10 cellular contexts compared by ENCODE assay signal in the genomic region with DNA sequence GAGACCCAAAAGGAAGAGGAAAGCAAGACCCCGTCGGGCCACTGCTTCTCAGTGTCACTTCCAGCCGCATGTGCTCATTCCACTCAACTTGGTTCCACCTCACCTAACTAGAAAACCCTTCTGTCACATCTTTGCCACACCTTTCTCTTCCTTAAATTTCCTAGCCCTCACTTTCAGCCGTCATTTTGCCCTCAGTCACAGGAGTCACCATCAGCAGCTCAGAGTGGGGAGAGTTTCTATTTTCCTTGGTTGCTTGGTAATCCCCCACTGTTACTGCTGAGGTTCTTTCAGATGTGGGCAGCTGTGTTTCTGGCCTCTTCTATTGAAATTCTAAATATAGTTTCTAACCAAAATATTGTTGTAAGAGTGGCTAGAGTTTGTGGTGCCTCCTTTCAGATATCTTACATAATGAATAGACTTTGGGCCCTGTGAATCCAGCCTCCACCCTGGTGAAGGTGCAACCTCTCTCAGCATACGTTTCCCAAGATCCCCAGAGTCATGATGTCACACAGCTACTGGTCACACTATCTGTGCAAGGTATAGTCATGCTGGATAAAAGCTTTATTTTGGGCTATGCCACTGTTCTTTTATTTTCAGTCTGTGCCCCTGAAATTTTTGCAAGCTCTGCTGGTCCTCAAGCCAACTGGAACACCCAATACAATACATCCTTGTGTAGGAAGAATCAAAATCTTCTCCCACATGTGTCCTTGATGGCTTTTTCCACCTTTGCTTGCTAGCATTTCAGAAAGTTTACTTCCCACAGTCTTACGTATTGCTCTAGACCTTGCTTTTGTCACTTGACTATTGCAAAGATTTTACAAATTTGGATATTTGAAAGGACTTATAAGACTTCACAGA. TPM values are rescaled to one million over a fixed set of nuclear protein-coding genes. Genes with fewer than 3 reads are reported as not detected.
DNase-seq lines count a peak whose midpoint lies in the region; ATAC-seq and TF ChIP-seq lines count a peak whose summit lies in the region.
"Had no signal": no experiment of that assay in that cellular context is flagged by ENCODE, and none has a peak within 500 bp of the region (broad histone marks: within the 10 kb centered on the region; RNA-seq: fewer than 3 reads in every experiment).

No MANE protein-coding gene starts in this region.

- H3K9me3 Mint-ChIP-seq in CD8-positive, alpha-beta T cell: no peaks in the 10 kb centered on the region
- H3K9me3 Mint-ChIP-seq in endothelial cell (ENCODE audit: unreplicated experiment): no peaks in the 10 kb centered on the region
- H3K9me3 Mint-ChIP-seq: dendritic cell treated with granulocyte-macrophage colony-stimulating factor and Interleukin-4, amounts not matched to agents 40 ng/mL and 50 ng/mL, for 4 days had no signal

- H3K4me2 ChIP-seq in mesendoderm (ENCODE audit: low read length): no peak overlapping the region

- peaks cover 15% of the 10 kb centered on the region for H3K36me3 Mint-ChIP-seq in CD8-positive, alpha-beta T cell
- peaks cover 7% of the 10 kb centered on the region for H3K36me3 Mint-ChIP-seq in endothelial cell (ENCODE audit: low read depth, unreplicated experiment)

- H3K36me3 ChIP-seq in CD8-positive, alpha-beta T cell (ENCODE audit: insufficient read depth, low read length): no peaks in the 10 kb centered on the region
- H3K36me3 ChIP-seq in mesendoderm (ENCODE audit: control insufficient read depth, insufficient read depth, low read length): no peaks in the 10 kb centered on the region

- no peak overlapping the region for H3K18ac ChIP-seq in mesendoderm (ENCODE audit: low read length)

- H3K27me3 Mint-ChIP-seq in CD8-positive, alpha-beta T cell (ENCODE audit: low read depth): no peaks in the 10 kb centered on the region
- peaks cover 1% of the 10 kb centered on the region for H3K27me3 Mint-ChIP-seq in endothelial cell (ENCODE audit: unreplicated experiment)
- H3K27me3 Mint-ChIP-seq: dendritic cell treated with granulocyte-macrophage colony-stimulating factor and Interleukin-4, amounts not matched to agents 40 ng/mL and 50 ng/mL, for 4 days had no signal

- CTCF ChIA-PET in CD8-positive, alpha-beta T cell (lab: Charles Lee): interaction anchor here (0.9 to 2.6 kb wide), 3 partner anchors 9 to 174 kb away, joined by 3 to 18 read pairs (median 11); a partner anchor contains a TSS

- intact Hi-C loops in CD8-positive, alpha-beta T cell (cut with DNase I, micrococcal nuclease): loop anchor here in 1 of 2 experiments (1.0 to 5.0 kb wide), 3 partner anchors 9 to 175 kb away; a partner anchor contains a TSS

- peak; percentile 65 for ATAC-seq in CD8-positive, alpha-beta T cell
- peak; percentile 45 for ATAC-seq in GM19351 (IDR thresholded peaks at IDR 0.05; ENCODE audit: unreplicated experiment)
- ATAC-seq in HG03108 (IDR thresholded peaks at IDR 0.05; ENCODE audit: unreplicated experiment): peak; percentile 38

- no peaks in the 10 kb centered on the region for H3K79me2 ChIP-seq in mesendoderm (ENCODE audit: control insufficient read depth, insufficient read depth, low read length)
- H3K79me2 ChIP-seq: parathyroid adenoma had no signal

- H3K4me3 ChIP-seq in CD8-positive, alpha-beta T cell (ENCODE audit: low read depth, low read length): peak overlapping the region; percentile 20
- no peak overlapping the region for H3K4me3 ChIP-seq in mesendoderm (ENCODE audit: low read length)

- H2AK5ac ChIP-seq in mesendoderm (ENCODE audit: low read length): no peak overlapping the region

- H4K5ac ChIP-seq in mesendoderm (ENCODE audit: low read length): no peak overlapping the region

- H2BK5ac ChIP-seq in mesendoderm (ENCODE audit: low read length): no peak overlapping the region

- H2BK15ac ChIP-seq in mesendoderm (replicated peaks; ENCODE audit: low read depth): no peak overlapping the region

- no peaks in the 10 kb centered on the region for H3K27me3 ChIP-seq in CD8-positive, alpha-beta T cell (ENCODE audit: insufficient read depth, low read length)
- H3K27me3 ChIP-seq in mesendoderm (ENCODE audit: insufficient read depth, low read length, poor library complexity): no peaks in the 10 kb centered on the region

- no peaks in the 10 kb centered on the region for H3K79me1 ChIP-seq in mesendoderm (ENCODE audit: low read length)

- H2BK120ac ChIP-seq in mesendoderm (ENCODE audit: low read depth, low read length): no peak overlapping the region

- POLR2A ChIA-PET in CD8-positive, alpha-beta T cell (lab: Charles Lee): interaction anchor here (0.7 to 2.8 kb wide), 7 partner anchors 9 to 350 kb away, joined by 3 to 28 read pairs (median 10); a partner anchor contains a TSS

- H3K4ac ChIP-seq in mesendoderm (ENCODE audit: low read depth, low read length): no peak overlapping the region

- peak in 4 of 7 experiments; percentile 24 to 61 (median 43) for DNase-seq in CD8-positive, alpha-beta T cell
- DNase-seq in endothelial cell (ENCODE audit: low spot score) (no peak), NCI-H526 (lab: John Stamatoyannopoulos, UW) (no peak), mesendoderm (no peak), OCI-M2 (lab: John Stamatoyannopoulos, UW; ENCODE audit: unreplicated experiment) (no peak), COR-L47 (lab: John Stamatoyannopoulos, UW) (no peak)

- no CpG with 5 or more reads among the region's 6 CpGs for whole genome bisulfite sequencing in mesendoderm (ENCODE audit: extremely low coverage, insufficient coverage, low lambda C conversion rate)

- no peak overlapping the region for H4K8ac ChIP-seq in mesendoderm (ENCODE audit: low read depth, low read length)

- H3K27ac ChIP-seq in CD8-positive, alpha-beta T cell (ENCODE audit: low read depth, low read length): peak overlapping the region; percentile 73
- no peak overlapping the region for H3K27ac ChIP-seq in mesendoderm (ENCODE audit: low read depth, low read length)
- H3K27ac ChIP-seq: parathyroid adenoma had no signal

- H3K9me3 ChIP-seq in CD8-positive, alpha-beta T cell (ENCODE audit: low read length): no peaks in the 10 kb centered on the region

- no peak overlapping the region for H3K9ac ChIP-seq in mesendoderm (ENCODE audit: low read length)
- H3K9ac ChIP-seq: parathyroid adenoma had no signal

- peak overlapping the region; percentile 98 for H3K27ac Mint-ChIP-seq in CD8-positive, alpha-beta T cell
- peak overlapping the region; percentile 24 for H3K27ac Mint-ChIP-seq in endothelial cell (ENCODE audit: unreplicated experiment)
- H3K27ac Mint-ChIP-seq: dendritic cell treated with granulocyte-macrophage colony-stimulating factor and Interleukin-4, amounts not matched to agents 40 ng/mL and 50 ng/mL, for 4 days had no signal

- H3K4me3 Mint-ChIP-seq in CD8-positive, alpha-beta T cell: peak overlapping the region; percentile 75
- H3K4me3 Mint-ChIP-seq in endothelial cell (ENCODE audit: unreplicated experiment): no peak overlapping the region
- H3K4me3 Mint-ChIP-seq: dendritic cell treated with granulocyte-macrophage colony-stimulating factor and Interleukin-4, amounts not matched to agents 40 ng/mL and 50 ng/mL, for 4 days had no signal

- H3K4me1 ChIP-seq in CD8-positive, alpha-beta T cell (ENCODE audit: insufficient read depth, low read length): peaks cover 84% of the 10 kb centered on the region
- peaks cover 2% of the 10 kb centered on the region for H3K4me1 ChIP-seq in mesendoderm (ENCODE audit: control insufficient read depth, low read depth, low read length)

- H3K56ac ChIP-seq in mesendoderm (ENCODE audit: low read length): no peak overlapping the region

- peaks cover 81% of the 10 kb centered on the region for H3K4me1 Mint-ChIP-seq in CD8-positive, alpha-beta T cell (ENCODE audit: low read depth)
- H3K4me1 Mint-ChIP-seq in endothelial cell (ENCODE audit: unreplicated experiment): no peaks in the 10 kb centered on the region

- H3K23ac ChIP-seq in mesendoderm (ENCODE audit: low read length): no peak overlapping the region

- TF ChIP-seq CTCF in CD8-positive, alpha-beta T cell (IDR thresholded peaks at IDR 0.05): no peak
- TF ChIP-seq CTCF in endothelial cell (IDR thresholded peaks at IDR 0.05; ENCODE audit: unreplicated experiment): no peak

RNA-seq across cellular contexts. Expression of a gene that starts 9.2 kb away (rescaled TPM):
- total RNA-seq in CD8-positive, alpha-beta T cell: 1 to 10 TPM; 2.7 to 2.8 TPM
- total RNA-seq in endothelial cell (ENCODE audit: unreplicated experiment): 3.0 TPM
- 2.0 TPM for polyA plus RNA-seq in mesendoderm (2013, experiment 1 of 2)
- polyA plus RNA-seq in mesendoderm (2013, experiment 2 of 2): 2.1 TPM

Comparison
In these comparisons a context has a peak if more than half of its experiments do, and no peak if none do; other contexts are left out.
1. DNase-seq: peak in CD8-positive, alpha-beta T cell (4 of 7); none in endothelial cell (single experiment), NCI-H526 (0 of 2), mesendoderm (single experiment), OCI-M2 (single experiment) and COR-L47 (single experiment).
2. Peak in every context shown above with its lines, with median percentiles within 50 percentile points of each other: ATAC-seq.